In the genomic region with DNA sequence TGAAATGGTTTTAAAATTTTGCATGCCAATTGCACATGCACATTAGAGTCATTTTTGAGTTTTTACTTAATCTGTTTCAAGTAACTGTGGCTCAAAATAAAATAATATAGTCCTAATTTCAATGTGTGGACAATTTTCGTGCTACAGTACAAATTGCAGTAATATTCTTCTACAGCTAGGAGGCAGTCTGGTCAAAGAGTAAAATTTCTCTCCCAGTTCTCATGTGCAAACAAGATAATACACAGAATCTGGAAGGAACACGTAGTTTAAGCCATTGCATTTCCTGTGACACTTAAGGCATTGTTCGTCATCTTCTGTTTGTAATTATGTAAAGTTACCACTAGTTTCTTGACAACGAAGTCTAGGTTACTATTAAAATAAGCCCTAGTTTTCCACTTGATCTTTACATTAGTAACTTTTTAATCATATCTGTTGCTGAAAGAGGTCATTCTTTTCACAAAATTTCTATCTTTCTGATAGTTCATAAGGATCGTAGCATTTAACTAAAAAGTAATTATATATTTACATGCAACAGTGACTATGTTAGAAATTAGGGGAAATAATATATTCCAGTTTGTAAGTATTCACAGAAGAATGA, we compare ENCODE assay signal across 8 cellular contexts. TPM values are rescaled to one million over a fixed set of nuclear protein-coding genes. Genes with fewer than 3 reads are reported as not detected.
DNase-seq lines count a peak whose midpoint lies in the region; ATAC-seq and TF ChIP-seq lines count a peak whose summit lies in the region.

No MANE protein-coding gene starts in this region.

- 36 to 38% methylated on average over 5 of the region's 5 CpGs for WGBS in tibial nerve, 2 donors

- TF ChIP-seq CTCF in astrocyte of the cerebellum (IDR thresholded peaks at IDR 0.05; ENCODE audit: low read depth, low read length, missing control alignments) (peak; percentile 56), tibial nerve (IDR thresholded peaks at IDR 0.05) (peak; percentile 52 to 64 (median 60))

- no peak for TF ChIP-seq POLR2A in tibial nerve (IDR thresholded peaks at IDR 0.05)

- no peak overlapping the region for H3K4me3 ChIP-seq in astrocyte of the cerebellum (ENCODE audit: low read depth, low read length)
- H3K4me3 ChIP-seq in tibial nerve: no peak overlapping the region

- no peak overlapping the region for H3K27ac ChIP-seq in tibial nerve

- TF ChIP-seq EP300 in tibial nerve (IDR thresholded peaks at IDR 0.05): no peak

- DNase-seq in NCI-H2107 treated with DMSO at 0.1 percent for 48 hours (lab: John Stamatoyannopoulos, UW; ENCODE audit: unreplicated experiment) (peak; percentile 10), NCI-H2107 (lab: John Stamatoyannopoulos, UW) (no peak), NCI-H446 (lab: John Stamatoyannopoulos, UW) (peak; percentile 33 to 74), astrocyte of the cerebellum (ENCODE audit: low read depth) (peak; percentile 23), iris pigment epithelial cell (ENCODE audit: low read depth) (peak; percentile 76), tibial nerve (ENCODE audit: low spot score in 2 of 2) (no peak)

- ATAC-seq in HG02678 (IDR thresholded peaks at IDR 0.05; ENCODE audit: unreplicated experiment) (peak; percentile 43), HG03025 (IDR thresholded peaks at IDR 0.05; ENCODE audit: low FRiP score, unreplicated experiment) (no peak)

- peaks cover 0 to 66% (median 0%) of the 10 kb centered on the region in 3 donors for H3K36me3 ChIP-seq in tibial nerve

- H3K27me3 ChIP-seq in tibial nerve: no peaks in the 10 kb centered on the region

- no peaks in the 10 kb centered on the region for H3K4me1 ChIP-seq in tibial nerve

- in situ Hi-C loops in astrocyte of the cerebellum (cut with HindIII; ENCODE audit: low sequenced_read_pairs): no loop called here

- no peaks in the 10 kb centered on the region for H3K9me3 ChIP-seq in tibial nerve

RNA-seq across cellular contexts. Expression of gene ODR4, which starts 28.9 kb away (rescaled TPM):
- total RNA-seq in tibial nerve: 10 to 100 TPM; 16.2 to 33.7 (median 17.3) TPM

RNA-seq across cellular contexts. Expression of gene TPR, which starts 29.5 kb away (rescaled TPM):
- 100 to 1,000 TPM in 1 of 4 donors, 10 to 100 TPM in 3; 76.3 to 108 (median 87.6) TPM for total RNA-seq in tibial nerve

RNA-seq across cellular contexts. Expression of gene PDC, which starts 56.4 kb away (rescaled TPM):
- total RNA-seq in tibial nerve: not detected

Comparison
In these comparisons a context has a peak if more than half of its experiments do, and no peak if none do; other contexts are left out.
1. DNase-seq: peak in NCI-H2107 treated with DMSO at 0.1 percent for 48 hours (single experiment), NCI-H446 (2 of 2), astrocyte of the cerebellum (single experiment) and iris pigment epithelial cell (single experiment); none in NCI-H2107 (single experiment) and tibial nerve (0 of 2).